In the genomic region with DNA sequence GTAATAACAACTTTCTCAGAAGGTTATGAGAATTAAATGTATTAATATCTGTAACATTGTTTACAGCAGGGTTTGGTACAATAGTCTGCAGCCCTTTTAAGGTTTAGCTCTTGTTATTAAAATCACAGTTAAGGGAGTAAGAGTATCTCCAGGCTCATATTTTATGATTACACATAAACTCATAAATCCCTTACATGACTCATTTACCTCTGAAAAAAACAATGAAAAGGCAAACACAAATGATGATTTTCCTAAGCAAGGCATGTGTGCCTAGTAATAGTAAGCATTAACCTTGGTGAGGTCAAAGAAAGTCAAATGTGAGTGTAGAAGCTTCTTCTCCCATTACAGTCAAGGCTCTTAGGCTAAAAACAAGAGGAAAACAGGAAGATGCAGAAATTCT, we compare ENCODE assay signal across 15 cellular contexts.
DNase-seq lines count a peak whose midpoint lies in the region; TF ChIP-seq lines count a peak whose summit lies in the region.
"Had no signal": no experiment of that assay in that cellular context is flagged by ENCODE, and none has a peak within 500 bp of the region (broad histone marks: within the 10 kb centered on the region; RNA-seq: fewer than 3 reads in every experiment).

No MANE protein-coding gene starts in this region.

- H3K4me1 ChIP-seq in adipocyte (ENCODE audit: control insufficient read depth, insufficient read depth, low read length) = no peaks in the 10 kb centered on the region
- no peaks in the 10 kb centered on the region for H3K4me1 ChIP-seq in Peyer's patch
- H3K4me1 ChIP-seq: BLaER1 treated with 17β-estradiol and CSF1 and Interleukin-3, amounts not matched to agents 10 nM and 100 nM had no signal

- TF ChIP-seq CTCF in epithelial cell of esophagus (IDR thresholded peaks at IDR 0.05; ENCODE audit: insufficient read depth, low read depth, low read length, missing control alignments) (no peak), Peyer's patch (IDR thresholded peaks at IDR 0.05) (no peak)

- H3K27me3 ChIP-seq in adipocyte (replicated peaks; ENCODE audit: control insufficient read depth, insufficient read depth, low read length) (no peaks in the 10 kb centered on the region), Peyer's patch (no peaks in the 10 kb centered on the region)
- H3K27me3 ChIP-seq: BLaER1 treated with 17β-estradiol and CSF1 and Interleukin-3, amounts not matched to agents 10 nM and 100 nM had no signal

- H3K9me3 ChIP-seq in adipocyte (ENCODE audit: control insufficient read depth, low read length) (no peaks in the 10 kb centered on the region), Peyer's patch (no peaks in the 10 kb centered on the region)
- H3K9me3 ChIP-seq: BLaER1 treated with 17β-estradiol and CSF1 and Interleukin-3, amounts not matched to agents 10 nM and 100 nM had no signal

- H3K9ac ChIP-seq in adipocyte (ENCODE audit: low read length) = no peak overlapping the region
- H3K9ac ChIP-seq: BLaER1 treated with 17β-estradiol and CSF1 and Interleukin-3, amounts not matched to agents 10 nM and 100 nM had no signal

- DNase-seq in HCEC 1CT (peak; percentile 63), adipocyte (ENCODE audit: low read depth) (peak; percentile 16), epithelial cell of esophagus (ENCODE audit: low read depth) (peak; percentile 45), iris pigment epithelial cell (ENCODE audit: low read depth) (peak; percentile 13), Peyer's patch (no peak), germinal center (ENCODE audit: low spot score) (no peak), occipital lobe (lab: John Stamatoyannopoulos, UW) (no peak)
- DNase-seq in stimulated activated CD4-positive, alpha-beta T cell treated with anti-CD3 and anti-CD28 coated beads, Interleukin-1b, Interleukin-23, amount 100 ng/mL, for 48 hours = no peak
- DNase-seq: ACHN; Calu3; CD4-positive, CD25-positive, alpha-beta regulatory T cell; DMS 273 treated with DMSO at 0.1 percent for 48 hours; H7 had no signal

- no peak overlapping the region for H3K27ac ChIP-seq in Peyer's patch
- H3K27ac ChIP-seq: BLaER1 treated with 17β-estradiol and CSF1 and Interleukin-3, amounts not matched to agents 10 nM and 100 nM had no signal

- no peak for TF ChIP-seq POLR2A in Peyer's patch (IDR thresholded peaks at IDR 0.05)

- no peaks in the 10 kb centered on the region for H3K36me3 ChIP-seq in adipocyte (ENCODE audit: control insufficient read depth, insufficient read depth, low read length, severe bottlenecking)
- no peaks in the 10 kb centered on the region for H3K36me3 ChIP-seq in Peyer's patch
- H3K36me3 ChIP-seq: BLaER1 treated with 17β-estradiol and CSF1 and Interleukin-3, amounts not matched to agents 10 nM and 100 nM had no signal

- H3K4me3 ChIP-seq in adipocyte (ENCODE audit: low read length) (no peak overlapping the region), epithelial cell of esophagus (ENCODE audit: low read length) (no peak overlapping the region), Peyer's patch (no peak overlapping the region)
- H3K4me3 ChIP-seq: BLaER1 treated with 17β-estradiol and CSF1 and Interleukin-3, amounts not matched to agents 10 nM and 100 nM; GM23338 had no signal

Comparison
In these comparisons a context has a peak if more than half of its experiments do, and no peak if none do; other contexts are left out.
1. DNase-seq: peak in HCEC 1CT (single experiment), adipocyte (single experiment), epithelial cell of esophagus (single experiment) and iris pigment epithelial cell (single experiment); none in stimulated activated CD4-positive, alpha-beta T cell treated with anti-CD3 and anti-CD28 coated beads, Interleukin-1b, Interleukin-23, amount 100 ng/mL, for 48 hours (single experiment), Peyer's patch (0 of 3), germinal center (single experiment) and occipital lobe (single experiment).